Comparison of ENCODE assay signal across 9 cellular contexts in the genomic region with DNA sequence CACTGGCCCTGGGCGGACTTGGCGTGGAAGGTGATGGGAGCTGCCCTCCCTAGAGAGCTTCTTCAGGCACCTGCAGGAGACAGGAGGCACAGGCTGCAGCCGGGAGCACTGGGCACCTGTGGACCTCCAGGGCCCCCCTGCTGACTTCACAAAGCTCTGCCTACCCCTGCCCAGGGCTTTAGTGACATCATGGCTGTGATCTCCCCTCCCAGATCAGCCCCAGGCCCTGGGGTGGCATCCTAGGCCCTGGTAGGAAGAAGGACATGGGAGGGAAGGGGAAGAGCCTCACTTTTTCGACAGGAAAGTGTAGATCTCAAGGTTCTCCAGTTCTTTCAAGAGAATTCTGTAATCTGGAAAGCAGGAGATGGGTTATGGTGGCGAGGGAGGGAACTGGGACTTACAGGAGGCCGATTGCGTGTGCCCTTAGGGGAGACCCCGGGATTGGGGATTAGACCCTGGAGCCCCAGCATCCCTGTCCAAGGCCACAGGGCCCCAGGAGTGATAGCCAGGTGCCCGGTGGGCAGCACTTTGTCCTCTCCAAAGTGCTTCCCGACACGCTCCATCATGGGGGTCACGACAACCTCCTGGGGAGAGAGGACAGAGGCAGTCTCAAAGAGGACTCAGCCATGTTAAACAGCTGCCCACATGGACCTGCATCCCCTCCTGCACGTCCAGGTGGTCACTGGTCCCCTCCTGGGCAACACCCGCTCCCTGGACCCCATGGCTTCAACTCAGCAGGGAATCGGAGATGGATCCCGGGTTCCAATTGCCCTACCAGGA. TPM values are rescaled to one million over a fixed set of nuclear protein-coding genes. Genes with fewer than 3 reads are reported as not detected.
"Had no signal": no experiment of that assay in that cellular context is flagged by ENCODE, and none has a peak within 500 bp of the region (broad histone marks: within the 10 kb centered on the region; RNA-seq: fewer than 3 reads in every experiment).

No MANE protein-coding gene starts in this region.

RNA-seq across cellular contexts. Expression of gene CBY3, which starts 37.5 kb away (rescaled TPM):
- total RNA-seq: LHCN-M2, MCF 10A, NCI-H460, OCI-LY7, PC-9, Right ventricle myocardium inferior, RPMI7951, SJCRH30, SK-MEL-5 had no signal
